ENCODE assay signal across 1 cellular context in the genomic region with DNA sequence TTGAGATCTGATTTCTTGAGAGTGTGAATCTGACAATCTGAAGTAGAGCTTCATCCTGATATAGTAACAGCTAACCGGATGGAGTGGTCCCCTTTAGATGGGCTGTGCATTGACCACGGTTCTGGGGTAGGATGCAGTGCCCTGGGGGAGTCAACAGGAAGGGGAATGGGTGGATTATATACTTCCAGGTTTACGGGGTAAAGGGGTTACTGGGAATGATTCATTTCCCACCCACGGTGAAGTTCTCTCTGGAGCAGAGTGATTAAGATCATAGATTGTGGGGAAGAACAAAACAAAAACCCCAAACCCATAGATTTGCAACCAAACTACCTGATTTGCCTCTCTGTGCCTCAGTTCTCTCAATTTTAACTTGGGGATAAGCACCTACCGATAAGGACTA.
TF ChIP-seq lines count a peak whose summit lies in the region.

No MANE protein-coding gene starts in this region.

TF ChIP-seq in GM12878, 131 proteins besides CTCF, POLR2A, EP300 and RAD21:
- TF ChIP-seq TCF12 (IDR thresholded peaks at IDR 0.05; ENCODE audit: low read depth, low read length) (no peak), DPF2 (IDR thresholded peaks at IDR 0.05) (no peak), PAX8 (IDR thresholded peaks at IDR 0.05) (no peak), SMAD1 (IDR thresholded peaks at IDR 0.05; ENCODE audit: low read depth, partially characterized antibody) (no peak), TCF3 (IDR thresholded peaks at IDR 0.05; ENCODE audit: borderline replicate concordance, insufficient read depth, low read depth, low read length) (no peak), KAT2A (conservative IDR thresholded peaks at IDR 0.05; ENCODE audit: control insufficient read depth, low read depth, low read length) (no peak), MYC (IDR thresholded peaks at IDR 0.05; ENCODE audit: insufficient read depth, insufficient read length, insufficient replicate concordance, low read length, severe bottlenecking) (no peak), NBN (IDR thresholded peaks at IDR 0.05) (no peak), MTA3 (IDR thresholded peaks at IDR 0.05; ENCODE audit: borderline replicate concordance, low read length) (no peak)
- TF ChIP-seq, protein P1, sequence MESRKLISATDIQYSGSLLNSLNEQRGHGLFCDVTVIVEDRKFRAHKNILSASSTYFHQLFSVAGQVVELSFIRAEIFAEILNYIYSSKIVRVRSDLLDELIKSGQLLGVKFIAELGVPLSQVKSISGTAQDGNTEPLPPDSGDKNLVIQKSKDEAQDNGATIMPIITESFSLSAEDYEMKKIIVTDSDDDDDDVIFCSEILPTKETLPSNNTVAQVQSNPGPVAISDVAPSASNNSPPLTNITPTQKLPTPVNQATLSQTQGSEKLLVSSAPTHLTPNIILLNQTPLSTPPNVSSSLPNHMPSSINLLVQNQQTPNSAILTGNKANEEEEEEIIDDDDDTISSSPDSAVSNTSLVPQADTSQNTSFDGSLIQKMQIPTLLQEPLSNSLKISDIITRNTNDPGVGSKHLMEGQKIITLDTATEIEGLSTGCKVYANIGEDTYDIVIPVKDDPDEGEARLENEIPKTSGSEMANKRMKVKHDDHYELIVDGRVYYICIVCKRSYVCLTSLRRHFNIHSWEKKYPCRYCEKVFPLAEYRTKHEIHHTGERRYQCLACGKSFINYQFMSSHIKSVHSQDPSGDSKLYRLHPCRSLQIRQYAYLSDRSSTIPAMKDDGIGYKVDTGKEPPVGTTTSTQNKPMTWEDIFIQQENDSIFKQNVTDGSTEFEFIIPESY (IDR thresholded peaks at IDR 0.05): no peak
- TF ChIP-seq, protein P2, sequence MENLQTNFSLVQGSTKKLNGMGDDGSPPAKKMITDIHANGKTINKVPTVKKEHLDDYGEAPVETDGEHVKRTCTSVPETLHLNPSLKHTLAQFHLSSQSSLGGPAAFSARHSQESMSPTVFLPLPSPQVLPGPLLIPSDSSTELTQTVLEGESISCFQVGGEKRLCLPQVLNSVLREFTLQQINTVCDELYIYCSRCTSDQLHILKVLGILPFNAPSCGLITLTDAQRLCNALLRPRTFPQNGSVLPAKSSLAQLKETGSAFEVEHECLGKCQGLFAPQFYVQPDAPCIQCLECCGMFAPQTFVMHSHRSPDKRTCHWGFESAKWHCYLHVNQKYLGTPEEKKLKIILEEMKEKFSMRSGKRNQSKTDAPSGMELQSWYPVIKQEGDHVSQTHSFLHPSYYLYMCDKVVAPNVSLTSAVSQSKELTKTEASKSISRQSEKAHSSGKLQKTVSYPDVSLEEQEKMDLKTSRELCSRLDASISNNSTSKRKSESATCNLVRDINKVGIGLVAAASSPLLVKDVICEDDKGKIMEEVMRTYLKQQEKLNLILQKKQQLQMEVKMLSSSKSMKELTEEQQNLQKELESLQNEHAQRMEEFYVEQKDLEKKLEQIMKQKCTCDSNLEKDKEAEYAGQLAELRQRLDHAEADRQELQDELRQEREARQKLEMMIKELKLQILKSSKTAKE (IDR thresholded peaks at IDR 0.05; ENCODE audit: low read depth, poor library complexity, severe bottlenecking): no peak
